ENCODE assay signal across 1 cellular context in the genomic region with DNA sequence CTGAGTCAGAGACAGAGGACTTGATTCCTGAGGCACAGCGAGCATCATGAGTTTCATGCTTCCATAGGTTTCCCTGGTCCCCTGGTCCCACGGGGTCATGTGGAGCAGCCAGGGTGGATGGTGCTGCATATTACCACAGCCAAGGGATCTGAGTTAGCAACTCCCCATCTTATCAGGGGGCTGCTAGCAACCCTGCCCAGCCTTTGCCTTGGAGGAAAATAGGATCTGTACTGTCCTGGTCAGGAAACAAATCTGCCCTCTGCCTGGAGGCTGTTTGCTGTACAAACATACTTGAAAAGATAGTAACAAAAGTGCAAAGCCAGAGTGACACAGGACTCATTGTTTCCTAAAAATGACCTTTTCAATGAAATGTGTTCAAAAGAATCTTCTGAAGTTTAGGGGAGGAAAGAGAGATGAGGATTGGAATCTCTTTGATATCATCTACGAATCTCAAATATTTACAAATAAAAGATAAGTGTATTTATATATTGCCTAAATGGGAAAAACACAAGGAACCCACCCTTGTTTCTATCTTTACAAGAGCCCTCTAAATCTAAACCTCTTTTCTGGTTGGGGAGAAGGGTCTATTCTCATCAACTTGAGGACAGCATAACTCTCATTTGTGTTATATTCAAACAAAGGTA.
TF ChIP-seq lines count a peak whose summit lies in the region.

No MANE protein-coding gene starts in this region.

TF ChIP-seq in HepG2, 621 proteins besides CTCF, POLR2A, EP300 and RAD21 (continued from another document and continues in another):
- TF ChIP-seq, protein P1, sequence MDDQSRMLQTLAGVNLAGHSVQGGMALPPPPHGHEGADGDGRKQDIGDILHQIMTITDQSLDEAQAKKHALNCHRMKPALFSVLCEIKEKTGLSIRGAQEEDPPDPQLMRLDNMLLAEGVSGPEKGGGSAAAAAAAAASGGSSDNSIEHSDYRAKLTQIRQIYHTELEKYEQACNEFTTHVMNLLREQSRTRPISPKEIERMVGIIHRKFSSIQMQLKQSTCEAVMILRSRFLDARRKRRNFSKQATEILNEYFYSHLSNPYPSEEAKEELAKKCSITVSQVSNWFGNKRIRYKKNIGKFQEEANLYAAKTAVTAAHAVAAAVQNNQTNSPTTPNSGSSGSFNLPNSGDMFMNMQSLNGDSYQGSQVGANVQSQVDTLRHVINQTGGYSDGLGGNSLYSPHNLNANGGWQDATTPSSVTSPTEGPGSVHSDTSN (CRISPR knock-in tag; IDR thresholded peaks at IDR 0.05; ENCODE audit: borderline replicate concordance) = no peak
- TF ChIP-seq, protein P2, sequence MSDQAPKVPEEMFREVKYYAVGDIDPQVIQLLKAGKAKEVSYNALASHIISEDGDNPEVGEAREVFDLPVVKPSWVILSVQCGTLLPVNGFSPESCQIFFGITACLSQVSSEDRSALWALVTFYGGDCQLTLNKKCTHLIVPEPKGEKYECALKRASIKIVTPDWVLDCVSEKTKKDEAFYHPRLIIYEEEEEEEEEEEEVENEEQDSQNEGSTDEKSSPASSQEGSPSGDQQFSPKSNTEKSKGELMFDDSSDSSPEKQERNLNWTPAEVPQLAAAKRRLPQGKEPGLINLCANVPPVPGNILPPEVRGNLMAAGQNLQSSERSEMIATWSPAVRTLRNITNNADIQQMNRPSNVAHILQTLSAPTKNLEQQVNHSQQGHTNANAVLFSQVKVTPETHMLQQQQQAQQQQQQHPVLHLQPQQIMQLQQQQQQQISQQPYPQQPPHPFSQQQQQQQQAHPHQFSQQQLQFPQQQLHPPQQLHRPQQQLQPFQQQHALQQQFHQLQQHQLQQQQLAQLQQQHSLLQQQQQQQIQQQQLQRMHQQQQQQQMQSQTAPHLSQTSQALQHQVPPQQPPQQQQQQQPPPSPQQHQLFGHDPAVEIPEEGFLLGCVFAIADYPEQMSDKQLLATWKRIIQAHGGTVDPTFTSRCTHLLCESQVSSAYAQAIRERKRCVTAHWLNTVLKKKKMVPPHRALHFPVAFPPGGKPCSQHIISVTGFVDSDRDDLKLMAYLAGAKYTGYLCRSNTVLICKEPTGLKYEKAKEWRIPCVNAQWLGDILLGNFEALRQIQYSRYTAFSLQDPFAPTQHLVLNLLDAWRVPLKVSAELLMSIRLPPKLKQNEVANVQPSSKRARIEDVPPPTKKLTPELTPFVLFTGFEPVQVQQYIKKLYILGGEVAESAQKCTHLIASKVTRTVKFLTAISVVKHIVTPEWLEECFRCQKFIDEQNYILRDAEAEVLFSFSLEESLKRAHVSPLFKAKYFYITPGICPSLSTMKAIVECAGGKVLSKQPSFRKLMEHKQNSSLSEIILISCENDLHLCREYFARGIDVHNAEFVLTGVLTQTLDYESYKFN (CRISPR knock-in tag; conservative IDR thresholded peaks at IDR 0.05) = peak; percentile 96
- no peak for TF ChIP-seq ZNF382 (CRISPR knock-in tag; IDR thresholded peaks at IDR 0.05; ENCODE audit: borderline replicate concordance)
- peak; percentile 26; the same call in 1 of the 2 replicates for TF ChIP-seq KMT2B (CRISPR knock-in tag; IDR thresholded peaks at IDR 0.05)
- TF ChIP-seq, protein P3, sequence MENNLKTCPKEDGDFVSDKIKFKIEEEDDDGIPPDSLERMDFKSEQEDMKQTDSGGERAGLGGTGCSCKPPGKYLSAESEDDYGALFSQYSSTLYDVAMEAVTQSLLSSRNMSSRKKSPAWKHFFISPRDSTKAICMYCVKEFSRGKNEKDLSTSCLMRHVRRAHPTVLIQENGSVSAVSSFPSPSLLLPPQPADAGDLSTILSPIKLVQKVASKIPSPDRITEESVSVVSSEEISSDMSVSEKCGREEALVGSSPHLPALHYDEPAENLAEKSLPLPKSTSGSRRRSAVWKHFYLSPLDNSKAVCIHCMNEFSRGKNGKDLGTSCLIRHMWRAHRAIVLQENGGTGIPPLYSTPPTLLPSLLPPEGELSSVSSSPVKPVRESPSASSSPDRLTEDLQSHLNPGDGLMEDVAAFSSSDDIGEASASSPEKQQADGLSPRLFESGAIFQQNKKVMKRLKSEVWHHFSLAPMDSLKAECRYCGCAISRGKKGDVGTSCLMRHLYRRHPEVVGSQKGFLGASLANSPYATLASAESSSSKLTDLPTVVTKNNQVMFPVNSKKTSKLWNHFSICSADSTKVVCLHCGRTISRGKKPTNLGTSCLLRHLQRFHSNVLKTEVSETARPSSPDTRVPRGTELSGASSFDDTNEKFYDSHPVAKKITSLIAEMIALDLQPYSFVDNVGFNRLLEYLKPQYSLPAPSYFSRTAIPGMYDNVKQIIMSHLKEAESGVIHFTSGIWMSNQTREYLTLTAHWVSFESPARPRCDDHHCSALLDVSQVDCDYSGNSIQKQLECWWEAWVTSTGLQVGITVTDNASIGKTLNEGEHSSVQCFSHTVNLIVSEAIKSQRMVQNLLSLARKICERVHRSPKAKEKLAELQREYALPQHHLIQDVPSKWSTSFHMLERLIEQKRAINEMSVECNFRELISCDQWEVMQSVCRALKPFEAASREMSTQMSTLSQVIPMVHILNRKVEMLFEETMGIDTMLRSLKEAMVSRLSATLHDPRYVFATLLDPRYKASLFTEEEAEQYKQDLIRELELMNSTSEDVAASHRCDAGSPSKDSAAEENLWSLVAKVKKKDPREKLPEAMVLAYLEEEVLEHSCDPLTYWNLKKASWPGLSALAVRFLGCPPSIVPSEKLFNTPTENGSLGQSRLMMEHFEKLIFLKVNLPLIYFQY (CRISPR knock-in tag; IDR thresholded peaks at IDR 0.05; ENCODE audit: borderline replicate concordance) = no peak
- TF ChIP-seq NFE2L1 (CRISPR knock-in tag; IDR thresholded peaks at IDR 0.05; ENCODE audit: borderline replicate concordance) = no peak
- TF ChIP-seq HNRNPL (IDR thresholded peaks at IDR 0.05; ENCODE audit: low read depth, low read length) = no peak
- no peak for TF ChIP-seq ZFX (CRISPR knock-in tag; IDR thresholded peaks at IDR 0.05; ENCODE audit: low read depth)
- peak; percentile 40; the same call in 1 of the 2 replicates for TF ChIP-seq POLR2G (IDR thresholded peaks at IDR 0.05; ENCODE audit: low read depth, low read length)
- no peak for TF ChIP-seq PHF20 (CRISPR knock-in tag; IDR thresholded peaks at IDR 0.05)
- TF ChIP-seq ZNF354B (CRISPR knock-in tag; IDR thresholded peaks at IDR 0.05) = no peak
- no peak; the same call in 1 of the 2 replicates for TF ChIP-seq ZNF629 (CRISPR knock-in tag; conservative IDR thresholded peaks at IDR 0.05)
- no peak for TF ChIP-seq ARHGAP35 (CRISPR knock-in tag; IDR thresholded peaks at IDR 0.05; ENCODE audit: borderline replicate concordance)
- peak; percentile 75 for TF ChIP-seq XRCC5 (optimal IDR thresholded peaks at IDR 0.05; ENCODE audit: low read length)
- TF ChIP-seq KDM5A (IDR thresholded peaks at IDR 0.05; ENCODE audit: borderline replicate concordance, low read length) = no peak
- TF ChIP-seq, protein P4, sequence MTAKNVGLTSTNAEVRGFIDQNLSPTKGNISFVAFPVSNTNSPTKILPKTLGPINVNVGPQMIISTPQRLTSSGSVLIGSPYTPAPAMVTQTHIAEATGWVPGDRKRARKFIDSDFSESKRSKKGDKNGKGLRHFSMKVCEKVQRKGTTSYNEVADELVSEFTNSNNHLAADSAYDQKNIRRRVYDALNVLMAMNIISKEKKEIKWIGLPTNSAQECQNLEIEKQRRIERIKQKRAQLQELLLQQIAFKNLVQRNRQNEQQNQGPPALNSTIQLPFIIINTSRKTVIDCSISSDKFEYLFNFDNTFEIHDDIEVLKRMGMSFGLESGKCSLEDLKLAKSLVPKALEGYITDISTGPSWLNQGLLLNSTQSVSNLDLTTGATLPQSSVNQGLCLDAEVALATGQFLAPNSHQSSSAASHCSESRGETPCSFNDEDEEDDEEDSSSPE (CRISPR knock-in tag; IDR thresholded peaks at IDR 0.05) = no peak
- TF ChIP-seq ZNF75D (CRISPR knock-in tag; IDR thresholded peaks at IDR 0.05; ENCODE audit: borderline replicate concordance) = no peak
- TF ChIP-seq FOXA3 (CRISPR knock-in tag; IDR thresholded peaks at IDR 0.05) = peak; percentile 95
- TF ChIP-seq JUN (CRISPR knock-in tag; IDR thresholded peaks at IDR 0.05) = no peak
- no peak for TF ChIP-seq ZNF251 (CRISPR knock-in tag; IDR thresholded peaks at IDR 0.05)
- peak; percentile 57; the same call in 1 of the 2 replicates for TF ChIP-seq FOXA1 (IDR thresholded peaks at IDR 0.05)
- TF ChIP-seq FOXA1 (CRISPR knock-in tag; IDR thresholded peaks at IDR 0.05) = peak; percentile 91
- TF ChIP-seq KLF6 (CRISPR knock-in tag; IDR thresholded peaks at IDR 0.05) = no peak
- TF ChIP-seq, protein P5, sequence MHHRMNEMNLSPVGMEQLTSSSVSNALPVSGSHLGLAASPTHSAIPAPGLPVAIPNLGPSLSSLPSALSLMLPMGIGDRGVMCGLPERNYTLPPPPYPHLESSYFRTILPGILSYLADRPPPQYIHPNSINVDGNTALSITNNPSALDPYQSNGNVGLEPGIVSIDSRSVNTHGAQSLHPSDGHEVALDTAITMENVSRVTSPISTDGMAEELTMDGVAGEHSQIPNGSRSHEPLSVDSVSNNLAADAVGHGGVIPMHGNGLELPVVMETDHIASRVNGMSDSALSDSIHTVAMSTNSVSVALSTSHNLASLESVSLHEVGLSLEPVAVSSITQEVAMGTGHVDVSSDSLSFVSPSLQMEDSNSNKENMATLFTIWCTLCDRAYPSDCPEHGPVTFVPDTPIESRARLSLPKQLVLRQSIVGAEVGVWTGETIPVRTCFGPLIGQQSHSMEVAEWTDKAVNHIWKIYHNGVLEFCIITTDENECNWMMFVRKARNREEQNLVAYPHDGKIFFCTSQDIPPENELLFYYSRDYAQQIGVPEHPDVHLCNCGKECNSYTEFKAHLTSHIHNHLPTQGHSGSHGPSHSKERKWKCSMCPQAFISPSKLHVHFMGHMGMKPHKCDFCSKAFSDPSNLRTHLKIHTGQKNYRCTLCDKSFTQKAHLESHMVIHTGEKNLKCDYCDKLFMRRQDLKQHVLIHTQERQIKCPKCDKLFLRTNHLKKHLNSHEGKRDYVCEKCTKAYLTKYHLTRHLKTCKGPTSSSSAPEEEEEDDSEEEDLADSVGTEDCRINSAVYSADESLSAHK (CRISPR knock-in tag; IDR thresholded peaks at IDR 0.05; ENCODE audit: borderline replicate concordance) = no peak
- TF ChIP-seq IKZF1 (IDR thresholded peaks at IDR 0.05) = no peak
- no peak for TF ChIP-seq ELF4 (CRISPR knock-in tag; IDR thresholded peaks at IDR 0.05; ENCODE audit: borderline replicate concordance)
- peak; percentile 90 for TF ChIP-seq MED1 (CRISPR knock-in tag; IDR thresholded peaks at IDR 0.05)
- TF ChIP-seq, protein P6, sequence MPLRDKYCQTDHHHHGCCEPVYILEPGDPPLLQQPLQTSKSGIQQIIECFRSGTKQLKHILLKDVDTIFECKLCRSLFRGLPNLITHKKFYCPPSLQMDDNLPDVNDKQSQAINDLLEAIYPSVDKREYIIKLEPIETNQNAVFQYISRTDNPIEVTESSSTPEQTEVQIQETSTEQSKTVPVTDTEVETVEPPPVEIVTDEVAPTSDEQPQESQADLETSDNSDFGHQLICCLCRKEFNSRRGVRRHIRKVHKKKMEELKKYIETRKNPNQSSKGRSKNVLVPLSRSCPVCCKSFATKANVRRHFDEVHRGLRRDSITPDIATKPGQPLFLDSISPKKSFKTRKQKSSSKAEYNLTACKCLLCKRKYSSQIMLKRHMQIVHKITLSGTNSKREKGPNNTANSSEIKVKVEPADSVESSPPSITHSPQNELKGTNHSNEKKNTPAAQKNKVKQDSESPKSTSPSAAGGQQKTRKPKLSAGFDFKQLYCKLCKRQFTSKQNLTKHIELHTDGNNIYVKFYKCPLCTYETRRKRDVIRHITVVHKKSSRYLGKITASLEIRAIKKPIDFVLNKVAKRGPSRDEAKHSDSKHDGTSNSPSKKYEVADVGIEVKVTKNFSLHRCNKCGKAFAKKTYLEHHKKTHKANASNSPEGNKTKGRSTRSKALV (CRISPR knock-in tag; IDR thresholded peaks at IDR 0.05) = no peak
- TF ChIP-seq SIX4 (CRISPR knock-in tag; IDR thresholded peaks at IDR 0.05) = peak; percentile 78
- TF ChIP-seq ZBTB1 (CRISPR knock-in tag; IDR thresholded peaks at IDR 0.05; ENCODE audit: borderline replicate concordance) = no peak
- no peak for TF ChIP-seq ZNF713 (CRISPR knock-in tag; IDR thresholded peaks at IDR 0.05)
- TF ChIP-seq GATAD2A (CRISPR knock-in tag; IDR thresholded peaks at IDR 0.05) = peak; percentile 97
- no peak for TF ChIP-seq SMARCC2 (IDR thresholded peaks at IDR 0.05)
- 0 out of 2 replicates have a peak, but pooled peaks have one; percentile 22 for TF ChIP-seq ZNF430 (CRISPR knock-in tag; IDR thresholded peaks at IDR 0.05)
- TF ChIP-seq, protein P7, sequence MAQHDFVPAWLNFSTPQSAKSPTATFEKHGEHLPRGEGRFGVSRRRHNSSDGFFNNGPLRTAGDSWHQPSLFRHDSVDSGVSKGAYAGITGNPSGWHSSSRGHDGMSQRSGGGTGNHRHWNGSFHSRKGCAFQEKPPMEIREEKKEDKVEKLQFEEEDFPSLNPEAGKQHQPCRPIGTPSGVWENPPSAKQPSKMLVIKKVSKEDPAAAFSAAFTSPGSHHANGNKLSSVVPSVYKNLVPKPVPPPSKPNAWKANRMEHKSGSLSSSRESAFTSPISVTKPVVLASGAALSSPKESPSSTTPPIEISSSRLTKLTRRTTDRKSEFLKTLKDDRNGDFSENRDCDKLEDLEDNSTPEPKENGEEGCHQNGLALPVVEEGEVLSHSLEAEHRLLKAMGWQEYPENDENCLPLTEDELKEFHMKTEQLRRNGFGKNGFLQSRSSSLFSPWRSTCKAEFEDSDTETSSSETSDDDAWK (CRISPR knock-in tag; IDR thresholded peaks at IDR 0.05) = no peak
- no peak for TF ChIP-seq ZFP37 (CRISPR knock-in tag; IDR thresholded peaks at IDR 0.05; ENCODE audit: borderline replicate concordance)
- no peak for TF ChIP-seq GTF2F1 (IDR thresholded peaks at IDR 0.05; ENCODE audit: low read length)
- peak; percentile 34; the same call in 1 of the 2 replicates for TF ChIP-seq ZNF746 (CRISPR knock-in tag; IDR thresholded peaks at IDR 0.05)
- TF ChIP-seq ZNF256 (CRISPR knock-in tag; conservative IDR thresholded peaks at IDR 0.05) = no peak
- TF ChIP-seq ZMYM3 (CRISPR knock-in tag; IDR thresholded peaks at IDR 0.05) = peak; percentile 61; the same call in 1 of the 2 replicates
- TF ChIP-seq, protein P8, sequence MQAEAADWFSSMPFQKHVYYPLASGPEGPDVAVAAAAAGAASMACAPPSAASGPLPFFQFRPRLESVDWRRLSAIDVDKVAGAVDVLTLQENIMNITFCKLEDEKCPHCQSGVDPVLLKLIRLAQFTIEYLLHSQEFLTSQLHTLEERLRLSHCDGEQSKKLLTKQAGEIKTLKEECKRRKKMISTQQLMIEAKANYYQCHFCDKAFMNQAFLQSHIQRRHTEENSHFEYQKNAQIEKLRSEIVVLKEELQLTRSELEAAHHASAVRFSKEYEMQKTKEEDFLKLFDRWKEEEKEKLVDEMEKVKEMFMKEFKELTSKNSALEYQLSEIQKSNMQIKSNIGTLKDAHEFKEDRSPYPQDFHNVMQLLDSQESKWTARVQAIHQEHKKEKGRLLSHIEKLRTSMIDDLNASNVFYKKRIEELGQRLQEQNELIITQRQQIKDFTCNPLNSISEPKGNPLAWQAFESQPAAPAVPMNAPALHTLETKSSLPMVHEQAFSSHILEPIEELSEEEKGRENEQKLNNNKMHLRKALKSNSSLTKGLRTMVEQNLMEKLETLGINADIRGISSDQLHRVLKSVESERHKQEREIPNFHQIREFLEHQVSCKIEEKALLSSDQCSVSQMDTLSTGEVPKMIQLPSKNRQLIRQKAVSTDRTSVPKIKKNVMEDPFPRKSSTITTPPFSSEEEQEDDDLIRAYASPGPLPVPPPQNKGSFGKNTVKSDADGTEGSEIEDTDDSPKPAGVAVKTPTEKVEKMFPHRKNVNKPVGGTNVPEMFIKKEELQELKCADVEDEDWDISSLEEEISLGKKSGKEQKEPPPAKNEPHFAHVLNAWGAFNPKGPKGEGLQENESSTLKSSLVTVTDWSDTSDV (CRISPR knock-in tag; IDR thresholded peaks at IDR 0.05) = no peak
